ENCODE assay signal across 8 cellular contexts in genomic region chr13:113904411-113904810, GRCh38. TPM values are rescaled to one million over a fixed set of nuclear protein-coding genes. Genes with fewer than 3 reads are reported as not detected.
A peak's percentile ranks its signal among the peaks of the same experiment; 100 is the strongest.
DNase-seq lines count a peak whose midpoint lies in the region; ATAC-seq and TF ChIP-seq lines count a peak whose summit lies in the region.

No MANE protein-coding gene starts in this region.

- no peak overlapping the region for H2BK120ac ChIP-seq in mesendoderm (ENCODE audit: low read depth, low read length)

- no peaks in the 10 kb centered on the region for H4K20me1 ChIP-seq in PC-9 (ENCODE audit: insufficient read depth)

- H3K18ac ChIP-seq in mesendoderm (ENCODE audit: low read length), result no peak overlapping the region

- WGBS in mesendoderm (ENCODE audit: extremely low coverage, insufficient coverage, low lambda C conversion rate), result no CpG with 5 or more reads among the region's 8 CpGs

- no peak overlapping the region for H2AFZ ChIP-seq in PC-9

- H3K79me2 ChIP-seq in PC-9 (ENCODE audit: low read depth) (no peaks in the 10 kb centered on the region), mesendoderm (ENCODE audit: control insufficient read depth, insufficient read depth, low read length) (no peaks in the 10 kb centered on the region)

- H3K4me3 ChIP-seq in PC-9 (no peak overlapping the region), mesendoderm (ENCODE audit: low read length) (no peak overlapping the region)

- TF ChIP-seq CTCF in PC-9 (conservative IDR thresholded peaks at IDR 0.05), result peak; percentile 56

- no peaks in the 10 kb centered on the region for H3K9me2 ChIP-seq in PC-9 (ENCODE audit: insufficient read depth)

- H3K4me1 ChIP-seq in PC-9 (replicated peaks; ENCODE audit: insufficient read depth) (no peaks in the 10 kb centered on the region), mesendoderm (ENCODE audit: control insufficient read depth, low read depth, low read length) (no peaks in the 10 kb centered on the region)

- no peak overlapping the region for H2BK15ac ChIP-seq in mesendoderm (replicated peaks; ENCODE audit: low read depth)

- no peak overlapping the region for H3K4me2 ChIP-seq in PC-9
- no peak overlapping the region for H3K4me2 ChIP-seq in mesendoderm (ENCODE audit: low read length)

- H3K27me3 ChIP-seq in PC-9 (ENCODE audit: insufficient read depth, low read depth) (no peaks in the 10 kb centered on the region), mesendoderm (ENCODE audit: insufficient read depth, low read length, poor library complexity) (no peaks in the 10 kb centered on the region)

- intact Hi-C loops in PC-9 (cut with micrococcal nuclease; ENCODE audit: unreplicated experiment), result no loop called here

- no peak overlapping the region for H2AK5ac ChIP-seq in mesendoderm (ENCODE audit: low read length)

- H3K9ac ChIP-seq in mesendoderm (ENCODE audit: low read length), result no peak overlapping the region

- no peak overlapping the region for H3K23ac ChIP-seq in mesendoderm (ENCODE audit: low read length)

- no peak overlapping the region for H3K56ac ChIP-seq in mesendoderm (ENCODE audit: low read length)

- POLR2A ChIA-PET in PC-9 (lab: Charles Lee; ENCODE audit: unreplicated experiment), result no interaction called here

- H3K36me3 ChIP-seq in PC-9 (ENCODE audit: low read depth) (no peaks in the 10 kb centered on the region), mesendoderm (ENCODE audit: control insufficient read depth, insufficient read depth, low read length) (no peaks in the 10 kb centered on the region)

- DNase-seq in DMS 273 (lab: John Stamatoyannopoulos, UW; ENCODE audit: unreplicated experiment) (peak; percentile 34), DMS 273 treated with DMSO at 0.1 percent for 48 hours (lab: John Stamatoyannopoulos, UW) (no peak), PC-9 (no peak), dermis microvascular lymphatic vessel endothelial cell (ENCODE audit: low read depth in 2 of 2) (peak; percentile 55 to 73), mesendoderm (peak; percentile 67), AG08396 (ENCODE audit: low spot score) (no peak), NCI-H187 treated with DMSO at 0.1 percent for 48 hours (lab: John Stamatoyannopoulos, UW) (no peak)

- no peaks in the 10 kb centered on the region for H3K9me3 ChIP-seq in PC-9 (ENCODE audit: insufficient read depth, low read depth)

- no peaks in the 10 kb centered on the region for H3K79me1 ChIP-seq in mesendoderm (ENCODE audit: low read length)

- H2BK5ac ChIP-seq in mesendoderm (ENCODE audit: low read length), result no peak overlapping the region

- no peak for ATAC-seq in HG03159 (IDR thresholded peaks at IDR 0.05; ENCODE audit: unreplicated experiment)

- H3K27ac ChIP-seq in PC-9 (no peak overlapping the region), mesendoderm (ENCODE audit: low read depth, low read length) (no peak overlapping the region)

- H4K8ac ChIP-seq in mesendoderm (ENCODE audit: low read depth, low read length), result no peak overlapping the region

- H3K4ac ChIP-seq in mesendoderm (ENCODE audit: low read depth, low read length), result no peak overlapping the region

- H4K5ac ChIP-seq in mesendoderm (ENCODE audit: low read length), result no peak overlapping the region

- BruUV-seq in PC-9 (replicated peaks; lab: Mats Ljungman, UMichigan), result no TSS peak

- CTCF ChIA-PET in PC-9 (lab: Charles Lee), result no interaction called here

- H3F3A ChIP-seq in PC-9 (ENCODE audit: insufficient read depth, low read depth), result no peaks in the 10 kb centered on the region

RNA-seq across cellular contexts. Expression of gene GAS6, which starts 40.5 kb away (rescaled TPM):
- 92.9 and 93.8 TPM in 2 replicates for total RNA-seq in PC-9 (2021)
- total RNA-seq in dermis microvascular lymphatic vessel endothelial cell, result 58.0 and 126 TPM in 2 replicates
- polyA plus RNA-seq in mesendoderm (2013, experiment 1 of 2), result 3.6 TPM
- polyA plus RNA-seq in mesendoderm (2013, experiment 2 of 2), result 3.8 TPM

Comparison
In these comparisons a context has a peak if more than half of its experiments do, and no peak if none do; other contexts are left out.
1. DNase-seq: peak in DMS 273 (single experiment), dermis microvascular lymphatic vessel endothelial cell (2 of 2) and mesendoderm (single experiment); none in DMS 273 treated with DMSO at 0.1 percent for 48 hours (single experiment), PC-9 (0 of 2), AG08396 (single experiment) and NCI-H187 treated with DMSO at 0.1 percent for 48 hours (single experiment).